Comparison of ENCODE assay signal across 8 cellular contexts in genomic region chr19:16197622-16198362, GRCh38. TPM values are rescaled to one million over a fixed set of nuclear protein-coding genes. Genes with fewer than 3 reads are reported as not detected.
DNase-seq lines count a peak whose midpoint lies in the region; ATAC-seq and TF ChIP-seq lines count a peak whose summit lies in the region.

TSS of gene AP1M1 (plus strand) at chr19:16197911. CDS start at chr19:16198027, 116 bp downstream.

- H3K4me1 ChIP-seq in ovary (ENCODE audit: insufficient read depth) (peaks cover 13% of the 10 kb centered on the region), thyroid gland (peaks cover 12 to 26% of the 10 kb centered on the region in 2 donors)

- TF ChIP-seq CTCF in GM10248 (IDR thresholded peaks at IDR 0.05; ENCODE audit: control extremely low read depth, extremely low read depth, low read depth, missing control alignments) (no peak), ovary (IDR thresholded peaks at IDR 0.05) (no peak), thyroid gland (IDR thresholded peaks at IDR 0.05) (no peak)

- intact Hi-C loops in head of caudate nucleus (cut with DNase I) (no loop called here), ovary (cut with DNase I) (no loop called here), thyroid gland (cut with DNase I) (loop anchor here (5.0 kb wide), 1 partner anchor 85 kb away; the partner anchor contains the start of gene RAB8A)

- no peak for TF ChIP-seq EP300 in ovary (IDR thresholded peaks at IDR 0.05)

- DNase-seq in GM10248 (ENCODE audit: extremely low spot score): peak; percentile 100
- peak; percentile 97 for DNase-seq in NCI-H1105 (lab: John Stamatoyannopoulos, UW)
- DNase-seq in SKM-1 treated with dmso at 0.1 percent for 144 hours (lab: John Stamatoyannopoulos, UW; ENCODE audit: unreplicated experiment): peak; percentile 92
- DNase-seq in activated naive CD8-positive, alpha-beta T cell treated with anti-CD3 and anti-CD28 coated beads for 36 hours: peak; percentile 99
- DNase-seq in head of caudate nucleus: peak; percentile 94 to 99 (median 98)
- peak; percentile 97 to 99 (median 98) for DNase-seq in ovary
- DNase-seq in thyroid gland: peak; percentile 99

- no peaks in the 10 kb centered on the region for H3K27me3 Mint-ChIP-seq in activated naive CD8-positive, alpha-beta T cell treated with anti-CD3 and anti-CD28 coated beads for 36 hours

- TF ChIP-seq POLR2A in ovary (IDR thresholded peaks at IDR 0.05) (peak; percentile 49), thyroid gland (IDR thresholded peaks at IDR 0.05) (peak in 1 of 2 donors; percentile 47)

- peak within 1 kb of the TSS; percentile 94 for H3K27ac Mint-ChIP-seq in activated naive CD8-positive, alpha-beta T cell treated with anti-CD3 and anti-CD28 coated beads for 36 hours

- peak within 1 kb of the TSS; percentile 96 for H3K4me3 Mint-ChIP-seq in activated naive CD8-positive, alpha-beta T cell treated with anti-CD3 and anti-CD28 coated beads for 36 hours

- H3K36me3 Mint-ChIP-seq in activated naive CD8-positive, alpha-beta T cell treated with anti-CD3 and anti-CD28 coated beads for 36 hours: peaks cover 24% of the 10 kb centered on the region

- H3K4me1 Mint-ChIP-seq in activated naive CD8-positive, alpha-beta T cell treated with anti-CD3 and anti-CD28 coated beads for 36 hours: peaks cover 42% of the 10 kb centered on the region

- peak within 1 kb of the TSS; percentile 2 to 60 for H3K27ac ChIP-seq in ovary
- H3K27ac ChIP-seq in thyroid gland: peak within 1 kb of the TSS; percentile 22 to 77 (median 25)

- H3K27me3 ChIP-seq in ovary (no peaks in the 10 kb centered on the region), thyroid gland (no peaks in the 10 kb centered on the region)

- ATAC-seq in HG02623 (IDR thresholded peaks at IDR 0.05; ENCODE audit: unreplicated experiment): peak; percentile 83

- H3K4me3 ChIP-seq in ovary (peak within 1 kb of the TSS; percentile 65), thyroid gland (replicated peaks in 1 of 3) (peak within 1 kb of the TSS; percentile 41 to 94 (median 73))

- H3K9me3 Mint-ChIP-seq in activated naive CD8-positive, alpha-beta T cell treated with anti-CD3 and anti-CD28 coated beads for 36 hours: no peaks in the 10 kb centered on the region

- H3K36me3 ChIP-seq in ovary (no peaks in the 10 kb centered on the region), thyroid gland (peaks cover 0 to 6% of the 10 kb centered on the region in 2 donors)

- CTCF ChIA-PET in GM10248 (lab: Yijun Ruan, JAX): interaction anchor here (0.7 to 1.5 kb wide), 7 partner anchors 9 to 156 kb away, joined by 3 to 13 read pairs (median 3); partner anchors contain the start of gene FAM32A

- 0% methylated on average over 35 to 64 of the region's 64 CpGs for WGBS in ovary, 3 donors
- WGBS in thyroid gland, 2 donors: 0% methylated on average over 1 to 4 of the region's 64 CpGs

- H3K9me3 ChIP-seq in ovary (no peaks in the 10 kb centered on the region), thyroid gland (no peaks in the 10 kb centered on the region)

- POLR2A ChIA-PET in GM10248 (lab: Yijun Ruan, JAX): interaction anchor here (1.0 to 1.2 kb wide), 2 partner anchors 10 to 13 kb away, joined by 4 to 5 read pairs; partner anchors contain the start of gene FAM32A

RNA-seq across cellular contexts. Expression of gene AP1M1, which starts in this region (rescaled TPM):
- 10 to 100 TPM; 90.7 to 97.2 TPM for total RNA-seq in activated naive CD8-positive, alpha-beta T cell treated with anti-CD3 and anti-CD28 coated beads for 36 hours
- total RNA-seq in ovary (10 to 100 TPM; 28.4 to 81.7 (median 59.3) TPM), thyroid gland (10 to 100 TPM; 52.0 to 83.0 (median 56.3) TPM)
- polyA plus RNA-seq in ovary: 10 to 100 TPM; 38.9 to 42.6 TPM

Comparison
In these comparisons a context has a peak if more than half of its experiments do, and no peak if none do; other contexts are left out.
1. Peak in every context shown above with its lines: DNase-seq, ATAC-seq, H3K4me3 ChIP-seq and H3K27ac ChIP-seq.